1 cellular context compared by ENCODE assay signal in the genomic region with DNA sequence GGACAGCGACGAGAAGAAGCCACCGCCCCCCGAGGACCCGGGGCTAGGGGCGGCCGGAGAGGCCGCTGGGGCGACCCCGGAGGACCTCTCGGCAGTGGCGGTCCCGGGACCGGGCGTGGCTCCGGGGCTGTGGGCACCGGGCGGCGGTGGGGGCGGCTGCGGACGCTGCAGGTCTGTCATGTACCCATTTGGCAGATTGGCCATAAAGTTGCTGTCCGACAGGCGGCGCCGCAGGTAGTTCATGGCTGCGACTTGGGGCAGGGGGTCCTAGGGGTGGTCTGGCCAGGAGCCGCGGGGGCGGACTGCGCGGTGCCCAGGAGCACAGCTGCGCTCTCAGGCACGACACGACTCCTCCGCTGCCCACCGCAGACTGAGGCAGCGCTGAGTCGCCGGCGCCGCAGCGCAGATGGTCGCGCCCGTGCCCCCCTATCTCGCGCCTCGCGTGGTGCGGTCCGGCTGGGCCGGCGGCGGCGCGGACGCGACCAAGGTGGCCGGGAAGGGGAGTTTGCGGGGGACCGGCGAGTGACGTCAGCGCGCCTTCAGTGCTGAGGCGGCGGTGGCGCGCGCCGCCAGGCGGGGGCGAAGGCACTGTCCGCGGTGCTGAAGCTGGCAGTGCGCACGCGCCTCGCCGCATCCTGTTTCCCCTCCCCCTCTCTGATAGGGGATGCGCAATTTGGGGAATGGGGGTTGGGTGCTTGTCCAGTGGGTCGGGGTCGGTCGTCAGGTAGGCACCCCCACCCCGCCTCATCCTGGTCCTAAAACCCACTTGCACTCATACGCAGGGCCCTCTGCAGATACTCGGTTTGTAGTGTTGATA.
TF ChIP-seq lines count a peak whose summit lies in the region.

A gene (minus strand): TSS at position 372 of the 817 bp plus-strand sequence. CDS start 129 bp downstream, at position 243.

TF ChIP-seq in K562, 482 proteins besides CTCF, POLR2A, EP300 and RAD21 (continued from another document and continues in another):
- TF ChIP-seq, protein P1, sequence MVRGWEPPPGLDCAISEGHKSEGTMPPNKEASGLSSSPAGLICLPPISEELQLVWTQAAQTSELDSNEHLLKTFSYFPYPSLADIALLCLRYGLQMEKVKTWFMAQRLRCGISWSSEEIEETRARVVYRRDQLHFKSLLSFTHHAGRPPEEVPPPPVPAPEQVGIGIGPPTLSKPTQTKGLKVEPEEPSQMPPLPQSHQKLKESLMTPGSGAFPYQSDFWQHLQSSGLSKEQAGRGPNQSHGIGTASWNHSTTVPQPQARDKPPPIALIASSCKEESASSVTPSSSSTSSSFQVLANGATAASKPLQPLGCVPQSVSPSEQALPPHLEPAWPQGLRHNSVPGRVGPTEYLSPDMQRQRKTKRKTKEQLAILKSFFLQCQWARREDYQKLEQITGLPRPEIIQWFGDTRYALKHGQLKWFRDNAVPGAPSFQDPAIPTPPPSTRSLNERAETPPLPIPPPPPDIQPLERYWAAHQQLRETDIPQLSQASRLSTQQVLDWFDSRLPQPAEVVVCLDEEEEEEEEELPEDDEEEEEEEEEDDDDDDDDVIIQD (CRISPR knock-in tag; IDR thresholded peaks at IDR 0.05) = no peak
- TF ChIP-seq, protein P2, sequence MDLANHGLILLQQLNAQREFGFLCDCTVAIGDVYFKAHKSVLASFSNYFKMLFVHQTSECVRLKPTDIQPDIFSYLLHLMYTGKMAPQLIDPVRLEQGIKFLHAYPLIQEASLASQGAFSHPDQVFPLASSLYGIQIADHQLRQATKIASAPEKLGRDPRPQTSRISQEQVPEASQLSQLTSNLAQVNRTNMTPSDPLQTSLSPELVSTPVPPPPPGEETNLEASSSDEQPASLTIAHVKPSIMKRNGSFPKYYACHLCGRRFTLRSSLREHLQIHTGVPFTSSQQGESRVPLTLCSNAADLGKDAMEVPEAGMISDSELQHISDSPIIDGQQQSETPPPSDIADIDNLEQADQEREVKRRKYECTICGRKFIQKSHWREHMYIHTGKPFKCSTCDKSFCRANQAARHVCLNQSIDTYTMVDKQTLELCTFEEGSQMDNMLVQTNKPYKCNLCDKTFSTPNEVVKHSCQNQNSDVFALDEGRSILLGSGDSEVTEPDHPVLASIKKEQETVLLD (IDR thresholded peaks at IDR 0.05) = peak; percentile 47; the same call in 1 of the 2 replicates
- TF ChIP-seq, protein P3, sequence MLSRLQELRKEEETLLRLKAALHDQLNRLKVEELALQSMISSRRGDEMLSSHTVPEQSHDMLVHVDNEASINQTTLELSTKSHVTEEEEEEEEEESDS (CRISPR knock-in tag; IDR thresholded peaks at IDR 0.05) = no peak
- TF ChIP-seq BRD4 (IDR thresholded peaks at IDR 0.05) = no peak
- no peak; a peak in 1 of 4 replicates for TF ChIP-seq HDAC1 (IDR thresholded peaks at IDR 0.05)
- no peak for TF ChIP-seq MTF1 (CRISPR knock-in tag; IDR thresholded peaks at IDR 0.05; ENCODE audit: borderline replicate concordance)
- TF ChIP-seq, protein P4, sequence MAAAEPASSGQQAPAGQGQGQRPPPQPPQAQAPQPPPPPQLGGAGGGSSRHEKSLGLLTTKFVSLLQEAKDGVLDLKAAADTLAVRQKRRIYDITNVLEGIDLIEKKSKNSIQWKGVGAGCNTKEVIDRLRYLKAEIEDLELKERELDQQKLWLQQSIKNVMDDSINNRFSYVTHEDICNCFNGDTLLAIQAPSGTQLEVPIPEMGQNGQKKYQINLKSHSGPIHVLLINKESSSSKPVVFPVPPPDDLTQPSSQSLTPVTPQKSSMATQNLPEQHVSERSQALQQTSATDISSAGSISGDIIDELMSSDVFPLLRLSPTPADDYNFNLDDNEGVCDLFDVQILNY (CRISPR knock-in tag; IDR thresholded peaks at IDR 0.05) = 0 out of 2 replicates have a peak, but pooled peaks have one; percentile 74
- TF ChIP-seq SNRNP70 (optimal IDR thresholded peaks at IDR 0.05; ENCODE audit: low read depth, low read length) = no peak
- TF ChIP-seq, protein P5, sequence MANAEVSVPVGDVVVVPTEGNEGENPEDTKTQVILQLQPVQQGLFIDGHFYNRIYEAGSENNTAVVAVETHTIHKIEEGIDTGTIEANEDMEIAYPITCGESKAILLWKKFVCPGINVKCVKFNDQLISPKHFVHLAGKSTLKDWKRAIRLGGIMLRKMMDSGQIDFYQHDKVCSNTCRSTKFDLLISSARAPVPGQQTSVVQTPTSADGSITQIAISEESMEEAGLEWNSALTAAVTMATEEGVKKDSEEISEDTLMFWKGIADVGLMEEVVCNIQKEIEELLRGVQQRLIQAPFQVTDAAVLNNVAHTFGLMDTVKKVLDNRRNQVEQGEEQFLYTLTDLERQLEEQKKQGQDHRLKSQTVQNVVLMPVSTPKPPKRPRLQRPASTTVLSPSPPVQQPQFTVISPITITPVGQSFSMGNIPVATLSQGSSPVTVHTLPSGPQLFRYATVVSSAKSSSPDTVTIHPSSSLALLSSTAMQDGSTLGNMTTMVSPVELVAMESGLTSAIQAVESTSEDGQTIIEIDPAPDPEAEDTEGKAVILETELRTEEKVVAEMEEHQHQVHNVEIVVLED (CRISPR knock-in tag; IDR thresholded peaks at IDR 0.05) = peak; percentile 92
- TF ChIP-seq, protein P6, sequence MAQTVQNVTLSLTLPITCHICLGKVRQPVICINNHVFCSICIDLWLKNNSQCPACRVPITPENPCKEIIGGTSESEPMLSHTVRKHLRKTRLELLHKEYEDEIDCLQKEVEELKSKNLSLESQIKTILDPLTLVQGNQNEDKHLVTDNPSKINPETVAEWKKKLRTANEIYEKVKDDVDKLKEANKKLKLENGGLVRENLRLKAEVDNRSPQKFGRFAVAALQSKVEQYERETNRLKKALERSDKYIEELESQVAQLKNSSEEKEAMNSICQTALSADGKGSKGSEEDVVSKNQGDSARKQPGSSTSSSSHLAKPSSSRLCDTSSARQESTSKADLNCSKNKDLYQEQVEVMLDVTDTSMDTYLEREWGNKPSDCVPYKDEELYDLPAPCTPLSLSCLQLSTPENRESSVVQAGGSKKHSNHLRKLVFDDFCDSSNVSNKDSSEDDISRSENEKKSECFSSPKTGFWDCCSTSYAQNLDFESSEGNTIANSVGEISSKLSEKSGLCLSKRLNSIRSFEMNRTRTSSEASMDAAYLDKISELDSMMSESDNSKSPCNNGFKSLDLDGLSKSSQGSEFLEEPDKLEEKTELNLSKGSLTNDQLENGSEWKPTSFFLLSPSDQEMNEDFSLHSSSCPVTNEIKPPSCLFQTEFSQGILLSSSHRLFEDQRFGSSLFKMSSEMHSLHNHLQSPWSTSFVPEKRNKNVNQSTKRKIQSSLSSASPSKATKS (CRISPR knock-in tag; IDR thresholded peaks at IDR 0.05) = no peak
- TF ChIP-seq, protein P7, sequence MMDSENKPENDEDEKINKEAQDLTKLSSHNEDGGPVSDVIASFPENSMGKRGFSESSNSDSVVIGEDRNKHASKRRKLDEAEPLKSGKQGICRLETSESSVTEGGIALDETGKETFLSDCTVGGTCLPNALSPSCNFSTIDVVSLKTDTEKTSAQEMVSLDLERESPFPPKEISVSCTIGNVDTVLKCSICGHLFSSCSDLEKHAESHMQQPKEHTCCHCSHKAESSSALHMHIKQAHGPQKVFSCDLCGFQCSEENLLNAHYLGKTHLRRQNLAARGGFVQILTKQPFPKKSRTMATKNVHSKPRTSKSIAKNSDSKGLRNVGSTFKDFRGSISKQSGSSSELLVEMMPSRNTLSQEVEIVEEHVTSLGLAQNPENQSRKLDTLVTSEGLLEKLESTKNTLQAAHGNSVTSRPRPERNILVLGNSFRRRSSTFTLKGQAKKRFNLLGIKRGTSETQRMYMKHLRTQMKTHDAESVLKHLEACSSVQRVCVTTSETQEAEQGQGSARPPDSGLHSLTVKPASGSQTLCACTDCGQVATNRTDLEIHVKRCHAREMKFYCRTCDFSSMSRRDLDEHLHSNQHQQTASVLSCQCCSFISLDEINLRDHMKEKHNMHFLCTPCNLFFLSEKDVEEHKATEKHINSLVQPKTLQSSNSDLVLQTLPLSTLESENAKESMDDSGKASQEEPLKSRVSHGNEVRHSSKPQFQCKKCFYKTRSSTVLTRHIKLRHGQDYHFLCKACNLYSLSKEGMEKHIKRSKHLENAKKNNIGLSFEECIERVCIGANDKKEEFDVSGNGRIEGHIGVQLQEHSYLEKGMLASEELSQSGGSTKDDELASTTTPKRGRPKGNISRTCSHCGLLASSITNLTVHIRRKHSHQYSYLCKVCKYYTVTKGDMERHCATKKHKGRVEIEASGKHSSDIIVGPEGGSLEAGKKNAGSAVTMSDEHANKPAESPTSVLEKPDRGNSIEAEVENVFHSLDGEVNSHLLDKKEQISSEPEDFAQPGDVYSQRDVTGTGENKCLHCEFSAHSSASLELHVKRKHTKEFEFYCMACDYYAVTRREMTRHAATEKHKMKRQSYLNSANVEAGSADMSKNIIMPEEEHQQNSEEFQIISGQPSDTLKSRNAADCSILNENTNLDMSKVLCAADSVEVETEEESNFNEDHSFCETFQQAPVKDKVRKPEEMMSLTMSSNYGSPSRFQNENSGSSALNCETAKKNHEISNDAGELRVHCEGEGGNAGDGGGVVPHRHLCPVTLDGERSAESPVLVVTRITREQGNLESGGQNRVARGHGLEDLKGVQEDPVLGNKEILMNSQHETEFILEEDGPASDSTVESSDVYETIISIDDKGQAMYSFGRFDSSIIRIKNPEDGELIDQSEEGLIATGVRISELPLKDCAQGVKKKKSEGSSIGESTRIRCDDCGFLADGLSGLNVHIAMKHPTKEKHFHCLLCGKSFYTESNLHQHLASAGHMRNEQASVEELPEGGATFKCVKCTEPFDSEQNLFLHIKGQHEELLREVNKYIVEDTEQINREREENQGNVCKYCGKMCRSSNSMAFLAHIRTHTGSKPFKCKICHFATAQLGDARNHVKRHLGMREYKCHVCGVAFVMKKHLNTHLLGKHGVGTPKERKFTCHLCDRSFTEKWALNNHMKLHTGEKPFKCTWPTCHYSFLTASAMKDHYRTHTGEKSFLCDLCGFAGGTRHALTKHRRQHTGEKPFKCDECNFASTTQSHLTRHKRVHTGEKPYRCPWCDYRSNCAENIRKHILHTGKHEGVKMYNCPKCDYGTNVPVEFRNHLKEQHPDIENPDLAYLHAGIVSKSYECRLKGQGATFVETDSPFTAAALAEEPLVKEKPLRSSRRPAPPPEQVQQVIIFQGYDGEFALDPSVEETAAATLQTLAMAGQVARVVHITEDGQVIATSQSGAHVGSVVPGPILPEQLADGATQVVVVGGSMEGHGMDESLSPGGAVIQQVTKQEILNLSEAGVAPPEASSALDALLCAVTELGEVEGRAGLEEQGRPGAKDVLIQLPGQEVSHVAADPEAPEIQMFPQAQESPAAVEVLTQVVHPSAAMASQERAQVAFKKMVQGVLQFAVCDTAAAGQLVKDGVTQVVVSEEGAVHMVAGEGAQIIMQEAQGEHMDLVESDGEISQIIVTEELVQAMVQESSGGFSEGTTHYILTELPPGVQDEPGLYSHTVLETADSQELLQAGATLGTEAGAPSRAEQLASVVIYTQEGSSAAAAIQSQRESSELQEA (IDR thresholded peaks at IDR 0.05; ENCODE audit: low read depth) = no peak
- TF ChIP-seq DNMT1 (IDR thresholded peaks at IDR 0.05) = no peak
- TF ChIP-seq FOXA3 (CRISPR knock-in tag; conservative IDR thresholded peaks at IDR 0.05 in 1 of 2, IDR thresholded peaks at IDR 0.05 in 1 of 2) = peak in 1 of 2 experiments; percentile 49; a peak in 1 of 4 replicates
- TF ChIP-seq SIX5 (IDR thresholded peaks at IDR 0.05; ENCODE audit: borderline replicate concordance in 1 of 2, insufficient read depth in 1 of 2, low read depth in 1 of 2, low read length in 2 of 2) = peak; percentile 37 to 59; a peak in 2 of 4 replicates
- TF ChIP-seq, protein P8, sequence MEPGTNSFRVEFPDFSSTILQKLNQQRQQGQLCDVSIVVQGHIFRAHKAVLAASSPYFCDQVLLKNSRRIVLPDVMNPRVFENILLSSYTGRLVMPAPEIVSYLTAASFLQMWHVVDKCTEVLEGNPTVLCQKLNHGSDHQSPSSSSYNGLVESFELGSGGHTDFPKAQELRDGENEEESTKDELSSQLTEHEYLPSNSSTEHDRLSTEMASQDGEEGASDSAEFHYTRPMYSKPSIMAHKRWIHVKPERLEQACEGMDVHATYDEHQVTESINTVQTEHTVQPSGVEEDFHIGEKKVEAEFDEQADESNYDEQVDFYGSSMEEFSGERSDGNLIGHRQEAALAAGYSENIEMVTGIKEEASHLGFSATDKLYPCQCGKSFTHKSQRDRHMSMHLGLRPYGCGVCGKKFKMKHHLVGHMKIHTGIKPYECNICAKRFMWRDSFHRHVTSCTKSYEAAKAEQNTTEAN (CRISPR knock-in tag; IDR thresholded peaks at IDR 0.05) = no peak; the same call in 1 of the 2 replicates
- TF ChIP-seq, protein P9, sequence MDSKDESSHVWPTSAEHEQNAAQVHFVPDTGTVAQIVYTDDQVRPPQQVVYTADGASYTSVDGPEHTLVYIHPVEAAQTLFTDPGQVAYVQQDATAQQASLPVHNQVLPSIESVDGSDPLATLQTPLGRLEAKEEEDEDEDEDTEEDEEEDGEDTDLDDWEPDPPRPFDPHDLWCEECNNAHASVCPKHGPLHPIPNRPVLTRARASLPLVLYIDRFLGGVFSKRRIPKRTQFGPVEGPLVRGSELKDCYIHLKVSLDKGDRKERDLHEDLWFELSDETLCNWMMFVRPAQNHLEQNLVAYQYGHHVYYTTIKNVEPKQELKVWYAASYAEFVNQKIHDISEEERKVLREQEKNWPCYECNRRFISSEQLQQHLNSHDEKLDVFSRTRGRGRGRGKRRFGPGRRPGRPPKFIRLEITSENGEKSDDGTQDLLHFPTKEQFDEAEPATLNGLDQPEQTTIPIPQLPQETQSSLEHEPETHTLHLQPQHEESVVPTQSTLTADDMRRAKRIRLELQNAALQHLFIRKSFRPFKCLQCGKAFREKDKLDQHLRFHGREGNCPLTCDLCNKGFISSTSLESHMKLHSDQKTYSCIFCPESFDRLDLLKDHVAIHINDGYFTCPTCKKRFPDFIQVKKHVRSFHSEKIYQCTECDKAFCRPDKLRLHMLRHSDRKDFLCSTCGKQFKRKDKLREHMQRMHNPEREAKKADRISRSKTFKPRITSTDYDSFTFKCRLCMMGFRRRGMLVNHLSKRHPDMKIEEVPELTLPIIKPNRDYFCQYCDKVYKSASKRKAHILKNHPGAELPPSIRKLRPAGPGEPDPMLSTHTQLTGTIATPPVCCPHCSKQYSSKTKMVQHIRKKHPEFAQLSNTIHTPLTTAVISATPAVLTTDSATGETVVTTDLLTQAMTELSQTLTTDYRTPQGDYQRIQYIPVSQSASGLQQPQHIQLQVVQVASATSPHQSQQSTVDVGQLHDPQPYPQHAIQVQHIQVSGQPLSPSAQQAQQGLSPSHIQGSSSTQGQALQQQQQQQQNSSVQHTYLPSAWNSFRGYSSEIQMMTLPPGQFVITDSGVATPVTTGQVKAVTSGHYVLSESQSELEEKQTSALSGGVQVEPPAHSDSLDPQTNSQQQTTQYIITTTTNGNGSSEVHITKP (IDR thresholded peaks at IDR 0.05; ENCODE audit: partially characterized antibody) = peak; percentile 99
- no peak for TF ChIP-seq ZC3H11A (IDR thresholded peaks at IDR 0.05; ENCODE audit: low read depth, low read length)
- TF ChIP-seq ZNF668 (CRISPR knock-in tag; IDR thresholded peaks at IDR 0.05) = no peak
- TF ChIP-seq, protein P10, sequence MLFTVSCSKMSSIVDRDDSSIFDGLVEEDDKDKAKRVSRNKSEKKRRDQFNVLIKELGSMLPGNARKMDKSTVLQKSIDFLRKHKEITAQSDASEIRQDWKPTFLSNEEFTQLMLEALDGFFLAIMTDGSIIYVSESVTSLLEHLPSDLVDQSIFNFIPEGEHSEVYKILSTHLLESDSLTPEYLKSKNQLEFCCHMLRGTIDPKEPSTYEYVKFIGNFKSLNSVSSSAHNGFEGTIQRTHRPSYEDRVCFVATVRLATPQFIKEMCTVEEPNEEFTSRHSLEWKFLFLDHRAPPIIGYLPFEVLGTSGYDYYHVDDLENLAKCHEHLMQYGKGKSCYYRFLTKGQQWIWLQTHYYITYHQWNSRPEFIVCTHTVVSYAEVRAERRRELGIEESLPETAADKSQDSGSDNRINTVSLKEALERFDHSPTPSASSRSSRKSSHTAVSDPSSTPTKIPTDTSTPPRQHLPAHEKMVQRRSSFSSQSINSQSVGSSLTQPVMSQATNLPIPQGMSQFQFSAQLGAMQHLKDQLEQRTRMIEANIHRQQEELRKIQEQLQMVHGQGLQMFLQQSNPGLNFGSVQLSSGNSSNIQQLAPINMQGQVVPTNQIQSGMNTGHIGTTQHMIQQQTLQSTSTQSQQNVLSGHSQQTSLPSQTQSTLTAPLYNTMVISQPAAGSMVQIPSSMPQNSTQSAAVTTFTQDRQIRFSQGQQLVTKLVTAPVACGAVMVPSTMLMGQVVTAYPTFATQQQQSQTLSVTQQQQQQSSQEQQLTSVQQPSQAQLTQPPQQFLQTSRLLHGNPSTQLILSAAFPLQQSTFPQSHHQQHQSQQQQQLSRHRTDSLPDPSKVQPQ (CRISPR knock-in tag; IDR thresholded peaks at IDR 0.05; ENCODE audit: borderline replicate concordance) = no peak
- TF ChIP-seq ZNF699 (CRISPR knock-in tag; IDR thresholded peaks at IDR 0.05; ENCODE audit: insufficient replicate concordance) = no peak
